12 cellular contexts compared by ENCODE assay signal in the genomic region with DNA sequence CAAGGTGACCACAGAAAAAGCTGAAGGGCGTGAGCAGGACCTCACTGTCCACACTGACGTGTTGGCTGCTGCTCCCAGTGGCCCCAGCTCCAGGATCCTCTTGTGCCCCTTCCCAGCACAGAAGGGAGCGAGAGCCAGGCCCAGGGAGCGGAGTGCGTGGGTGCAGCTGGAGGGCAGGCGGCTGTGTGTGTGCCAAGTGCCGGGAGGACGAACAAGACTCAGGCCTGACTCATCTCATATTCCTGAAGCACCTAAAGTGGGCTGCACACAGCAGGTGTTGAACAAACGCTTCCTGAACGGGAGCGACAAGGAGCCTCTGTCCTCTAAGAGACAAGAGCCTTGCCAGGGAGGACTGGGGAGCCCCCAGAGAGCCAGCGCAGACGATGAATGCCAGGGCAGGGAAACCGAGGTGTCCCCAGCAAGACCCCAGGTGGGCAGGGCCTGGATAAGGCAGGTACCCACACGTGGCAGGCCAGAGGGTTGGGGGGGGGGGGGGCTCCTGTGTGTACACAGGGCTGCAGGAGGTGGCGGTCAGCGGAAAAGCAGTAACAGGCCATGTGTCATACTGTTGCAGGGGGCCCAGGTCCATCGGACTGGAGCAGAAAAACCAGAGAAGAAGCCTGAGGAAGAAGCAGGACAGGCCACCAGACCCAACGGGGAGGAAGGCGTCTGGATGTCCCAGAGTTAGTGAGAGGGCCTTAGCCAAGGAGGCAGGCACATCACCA.
DNase-seq lines count a peak whose midpoint lies in the region; ATAC-seq and TF ChIP-seq lines count a peak whose summit lies in the region.
"Had no signal": no experiment of that assay in that cellular context is flagged by ENCODE, and none has a peak within 500 bp of the region (broad histone marks: within the 10 kb centered on the region; RNA-seq: fewer than 3 reads in every experiment).

No MANE protein-coding gene starts in this region.

- WGBS in right cardiac atrium = 70% methylated on average over 20 of the region's 20 CpGs

- H3K27me3 Mint-ChIP-seq in type B pancreatic cell = no peaks in the 10 kb centered on the region
- H3K27me3 Mint-ChIP-seq: T-helper 17 cell had no signal

- DNase-seq in NCI-H1417 (lab: John Stamatoyannopoulos, UW) (peak; percentile 16 to 61 (median 24)), NCI-H1417 treated with DMSO at 0.1 percent for 48 hours (lab: John Stamatoyannopoulos, UW) (no peak), astrocyte of the hippocampus (ENCODE audit: low read depth, low spot score) (peak; percentile 70), right cardiac atrium (peak; percentile 52 to 80 (median 65)), type B pancreatic cell (ENCODE audit: extremely low spot score, unreplicated experiment) (no peak), globus pallidus (ENCODE audit: low spot score) (no peak), sciatic nerve (ENCODE audit: low spot score) (no peak)
- DNase-seq: NCI-H1930, T-helper 17 cell had no signal

- intact Hi-C loops in right cardiac atrium (cut with DNase I) (loop anchor here in 1 of 4 donors (10.0 kb wide), 1 partner anchor 79 kb away; no protein-coding TSS in a partner anchor), sciatic nerve (cut with DNase I) (no loop called here)

- peak overlapping the region; percentile 73 for H3K27ac Mint-ChIP-seq in type B pancreatic cell
- H3K27ac Mint-ChIP-seq: activated T-helper 2 cell treated with anti-CD3 and anti-CD28 coated beads, Interferon-gamma antibody, Interleukin-2, Interleukin-4, amounts not matched to agents 10 μg/mL and 5 μg/mL and 100 μg/mL, durations not matched to agents 14 hours and 24 hours and 36 hours; T-helper 17 cell had no signal

- H3K27me3 ChIP-seq in right cardiac atrium (ENCODE audit: control insufficient read depth, insufficient read depth) = no peaks in the 10 kb centered on the region

- H3K4me1 ChIP-seq in right cardiac atrium (ENCODE audit: control insufficient read depth, insufficient read depth, low read length) = peaks cover 21% of the 10 kb centered on the region

- ATAC-seq in right cardiac atrium (peak; percentile 49 to 64), GM19397 (IDR thresholded peaks at IDR 0.05; ENCODE audit: unreplicated experiment) (no peak), sciatic nerve (no peak)
- ATAC-seq: T-helper 17 cell had no signal

- no peak overlapping the region for H3K4me3 Mint-ChIP-seq in type B pancreatic cell
- H3K4me3 Mint-ChIP-seq: T-helper 17 cell had no signal

- H3K9me3 ChIP-seq in right cardiac atrium (ENCODE audit: control insufficient read depth, low read length) = no peaks in the 10 kb centered on the region
- H3K9me3 ChIP-seq: A549 had no signal

- peaks cover 5% of the 10 kb centered on the region for H3K4me1 Mint-ChIP-seq in type B pancreatic cell (ENCODE audit: unreplicated experiment)

- H3K4me3 ChIP-seq in right cardiac atrium (ENCODE audit: low read length) = no peak overlapping the region
- H3K4me3 ChIP-seq: A549 had no signal

- no peaks in the 10 kb centered on the region for H3K9me3 Mint-ChIP-seq in type B pancreatic cell
- H3K9me3 Mint-ChIP-seq: activated T-helper 2 cell treated with anti-CD3 and anti-CD28 coated beads, Interferon-gamma antibody, Interleukin-2, Interleukin-4, amounts not matched to agents 10 μg/mL and 5 μg/mL and 100 μg/mL, durations not matched to agents 14 hours and 24 hours and 36 hours had no signal

- peaks cover 9% of the 10 kb centered on the region for H3K36me3 Mint-ChIP-seq in type B pancreatic cell

- H3K27ac ChIP-seq in right cardiac atrium (ENCODE audit: low read length) = peak overlapping the region; percentile 71
- H3K27ac ChIP-seq: A549 had no signal

- TF ChIP-seq CTCF in type B pancreatic cell (conservative IDR thresholded peaks at IDR 0.05) = no peak

Comparison
In these comparisons a context has a peak if more than half of its experiments do, and no peak if none do; other contexts are left out.
1. DNase-seq: peak in NCI-H1417 (3 of 3), astrocyte of the hippocampus (single experiment) and right cardiac atrium (3 of 3); none in NCI-H1417 treated with DMSO at 0.1 percent for 48 hours (single experiment), type B pancreatic cell (single experiment), globus pallidus (single experiment) and sciatic nerve (single experiment).
2. ATAC-seq: peak in right cardiac atrium (2 of 2); none in GM19397 (single experiment) and sciatic nerve (single experiment).